23 cellular contexts compared by ENCODE assay signal in genomic region chr17:28242791-28243190, GRCh38.
"Had no signal": no experiment of that assay in that cellular context is flagged by ENCODE, and none has a peak within 500 bp of the region (broad histone marks: within the 10 kb centered on the region; RNA-seq: fewer than 3 reads in every experiment).

No MANE protein-coding gene starts in this region.

- H3K4me1 ChIP-seq: neural progenitor cell, psoas muscle, right lobe of liver, sigmoid colon, stomach, tibial nerve, upper lobe of right lung, uterus had no signal

- ATAC-seq: psoas muscle; right cardiac atrium; stimulated activated effector memory CD8-positive, alpha-beta T cell treated with anti-CD3 and anti-CD28 coated beads, Interleukin-12 subunit alpha, Interleukin-12 subunit beta, amount 100 ng/mL, for 72 hours; stimulated activated naive B cell treated with anti-CD40 and anti-IgM and Interleukin-4, amounts not matched to agents 10 μg/mL and 1 μg/mL and 100 μg/mL, for 72 hours; upper lobe of right lung had no signal

- H3K36me3 ChIP-seq: neural progenitor cell, ovary, right lobe of liver, sigmoid colon, stomach, thoracic aorta, thyroid gland, tibial nerve, upper lobe of right lung, uterus had no signal

- DNase-seq: natural killer cell; occipital lobe; ovary; psoas muscle; right cardiac atrium; right lobe of liver; sigmoid colon; small intestine; stimulated activated CD4-positive, alpha-beta T cell treated with anti-CD3 and anti-CD28 coated beads, Interleukin-15, amount 100 ng/mL, for 24 hours; stimulated activated CD4-positive, alpha-beta T cell treated with anti-CD3 and anti-CD28 coated beads, Interleukin-2, amount 100 ng/mL, for 24 hours; stimulated activated CD4-positive, alpha-beta T cell treated with anti-CD3 and anti-CD28 coated beads, Interleukin-2, amount 100 ng/mL, for 48 hours; stimulated activated CD4-positive, alpha-beta T cell treated with anti-CD3 and anti-CD28 coated beads, Interleukin-4, amount 100 ng/mL, for 24 hours; stimulated activated naive B cell treated with anti-CD40 and anti-IgM and Interleukin-4, amounts not matched to agents 10 μg/mL and 1 μg/mL and 100 μg/mL, for 72 hours; stimulated activated naive CD4-positive, alpha-beta T cell treated with Interleukin-2 at 50 U/mL for 16 hours; stomach; thyroid gland; uterus had no signal

- H3K9ac ChIP-seq: neural progenitor cell, parathyroid adenoma had no signal

- FAIRE-seq: small intestine had no signal

- H3K27ac ChIP-seq: neural progenitor cell, ovary, parathyroid adenoma, psoas muscle, right lobe of liver, sigmoid colon, stomach, thoracic aorta, thyroid gland, tibial nerve, upper lobe of right lung, uterus had no signal

- H3K9me3 ChIP-seq: ovary, psoas muscle, right lobe of liver, sigmoid colon, stomach, thoracic aorta, thyroid gland, tibial nerve, upper lobe of right lung, uterus had no signal

- H3K4me3 ChIP-seq: neural progenitor cell, ovary, psoas muscle, right lobe of liver, sigmoid colon, stomach, thoracic aorta, thyroid gland, tibial nerve, upper lobe of right lung, uterus had no signal
